In the genomic region with DNA sequence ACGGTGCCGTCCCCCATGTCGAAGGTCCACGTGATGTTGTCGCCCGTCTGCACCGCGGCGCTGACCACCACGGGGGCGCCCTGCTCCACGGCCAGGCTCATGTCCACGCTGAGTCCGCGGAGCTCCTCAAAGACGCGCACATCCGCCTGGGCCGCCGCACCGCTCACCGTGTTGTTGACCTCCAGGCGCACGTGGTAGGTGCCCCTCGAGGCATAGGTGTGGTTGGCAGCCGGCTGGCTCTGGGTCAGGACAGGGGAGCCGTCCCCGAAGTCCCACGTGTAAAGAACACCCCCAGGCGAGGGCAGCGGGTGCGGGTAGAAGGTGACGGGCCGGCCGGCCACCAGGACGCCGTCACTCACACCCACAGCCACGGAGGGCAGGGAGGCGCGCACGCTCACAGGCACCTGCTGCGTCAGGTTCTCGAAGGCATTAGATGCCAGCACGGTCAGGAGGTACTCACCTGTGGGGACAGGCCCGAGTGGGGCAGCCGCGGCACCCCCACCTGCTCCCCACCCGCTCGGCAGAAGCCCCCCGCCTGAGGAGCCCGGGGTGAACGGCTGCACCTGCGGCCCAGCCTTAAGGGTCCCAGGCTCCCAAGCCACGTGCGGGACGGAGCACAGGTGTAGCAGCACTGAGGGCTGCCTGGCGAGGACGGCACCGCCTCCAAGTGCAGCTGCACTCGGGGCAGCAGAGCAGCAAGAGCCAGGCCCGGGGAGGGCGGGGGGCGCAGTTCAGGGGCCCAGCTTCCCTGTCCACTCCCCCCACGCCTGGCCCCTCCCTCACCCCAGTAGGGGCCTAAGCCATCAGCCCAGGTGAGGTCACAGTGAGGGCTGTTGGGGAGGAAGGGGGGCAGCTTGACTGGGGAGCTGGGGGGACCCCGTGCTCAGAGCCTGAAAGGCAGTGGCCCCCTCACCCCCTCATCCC, we compare ENCODE assay signal across 4 cellular contexts. TPM values are rescaled to one million over a fixed set of nuclear protein-coding genes. Genes with fewer than 3 reads are reported as not detected.
"Had no signal": no experiment of that assay in that cellular context is flagged by ENCODE, and none has a peak within 500 bp of the region (broad histone marks: within the 10 kb centered on the region; RNA-seq: fewer than 3 reads in every experiment).

No MANE protein-coding gene starts in this region.

RNA-seq across cellular contexts. Expression of a gene that starts 36.8 kb away (rescaled TPM):
- total RNA-seq: activated B cell treated with CpG ODN at 0.5 μM for 24 hours; activated T-cell treated with anti-CD3 and anti-CD28 coated beads, Interleukin-2, amount 50 U/mL, for 4 hours; ascending aorta; esophagus muscularis mucosa had no signal
